Comparison of ENCODE assay signal across 17 cellular contexts in the genomic region with DNA sequence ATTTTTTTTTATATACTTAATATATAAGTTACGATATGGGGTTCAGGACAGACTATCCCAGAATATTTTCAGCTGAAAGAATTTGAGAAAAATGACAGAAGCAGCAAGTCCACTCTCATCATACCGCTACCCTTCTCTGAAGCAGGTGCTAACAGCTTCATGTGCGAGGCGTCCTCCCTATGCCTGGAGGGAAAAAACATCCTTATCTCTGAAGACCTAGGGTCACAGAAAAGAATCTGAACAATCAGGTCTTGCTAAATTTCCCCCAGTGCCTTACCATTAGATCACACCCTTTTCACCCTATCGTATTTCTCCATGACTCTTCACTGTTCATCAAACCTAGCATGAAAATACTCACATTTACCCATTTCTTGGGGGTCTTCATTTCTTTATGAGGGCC. TPM values are rescaled to one million over a fixed set of nuclear protein-coding genes. Genes with fewer than 3 reads are reported as not detected.
DNase-seq lines count a peak whose midpoint lies in the region; ATAC-seq and TF ChIP-seq lines count a peak whose summit lies in the region.
"Had no signal": no experiment of that assay in that cellular context is flagged by ENCODE, and none has a peak within 500 bp of the region (broad histone marks: within the 10 kb centered on the region; RNA-seq: fewer than 3 reads in every experiment).

No MANE protein-coding gene starts in this region.

- no peak overlapping the region for H2AK9ac ChIP-seq in IMR-90 (replicated peaks; ENCODE audit: low read depth, low read length, poor library complexity)

- no peaks in the 10 kb centered on the region for H3K27me3 Mint-ChIP-seq in chondrocyte (ENCODE audit: low read depth)
- H3K27me3 Mint-ChIP-seq: CD4-positive, CD25-positive, alpha-beta regulatory T cell had no signal

- H3K36me3 Mint-ChIP-seq in chondrocyte (ENCODE audit: low read depth), result no peaks in the 10 kb centered on the region
- H3K36me3 Mint-ChIP-seq: CD4-positive, CD25-positive, alpha-beta regulatory T cell; CD8-positive, alpha-beta memory T cell had no signal

- H2BK5ac ChIP-seq in IMR-90 (ENCODE audit: low read depth, low read length, poor library complexity, severe bottlenecking), result no peak overlapping the region

- H2BK15ac ChIP-seq in IMR-90 (ENCODE audit: low read depth, low read length), result no peak overlapping the region

- no peak for TF ChIP-seq POLR2A in IMR-90 (IDR thresholded peaks at IDR 0.05; ENCODE audit: low read depth, low read length)

- H3K4me2 ChIP-seq in IMR-90 (ENCODE audit: low read depth, low read length), result no peak overlapping the region
- H3K4me2 ChIP-seq: GM23338 had no signal

- BruUV-seq in IMR-90 (replicated peaks; lab: Mats Ljungman, UMichigan), result no TSS peak

- H4K8ac ChIP-seq in IMR-90 (ENCODE audit: low read depth in 2 of 2, low read length in 2 of 2), result no peak overlapping the region

- no peaks in the 10 kb centered on the region for H3K27me3 ChIP-seq in IMR-90 (ENCODE audit: control insufficient read depth, insufficient read depth, low read length)
- H3K27me3 ChIP-seq in neutrophil, result no peaks in the 10 kb centered on the region
- H3K27me3 ChIP-seq: BE2C had no signal

- H3K9me3 ChIP-seq in IMR-90 (ENCODE audit: control insufficient read depth, insufficient read depth, low read length), result no peaks in the 10 kb centered on the region
- H3K9me3 ChIP-seq in neutrophil, result no peaks in the 10 kb centered on the region
- H3K9me3 ChIP-seq: BE2C had no signal

- H3K9me3 Mint-ChIP-seq in chondrocyte (ENCODE audit: low read depth), result no peaks in the 10 kb centered on the region
- H3K9me3 Mint-ChIP-seq: CD8-positive, alpha-beta memory T cell; GM23338 had no signal

- H2AK5ac ChIP-seq in IMR-90 (ENCODE audit: low read depth, low read length), result peak overlapping the region; percentile 62; the same call in 1 of the 2 replicates

- H3K27ac ChIP-seq in IMR-90 (ENCODE audit: insufficient read depth, low read length), result no peak overlapping the region
- H3K27ac ChIP-seq in neutrophil, result peak overlapping the region; percentile 49

- H3K36me3 ChIP-seq in IMR-90 (ENCODE audit: control insufficient read depth, insufficient read depth, low read length) (no peaks in the 10 kb centered on the region), neutrophil (no peaks in the 10 kb centered on the region)
- H3K36me3 ChIP-seq: BE2C had no signal

- TF ChIP-seq CTCF in IMR-90 (conservative IDR thresholded peaks at IDR 0.05; ENCODE audit: low read depth, low read length) (no peak), chondrocyte (IDR thresholded peaks at IDR 0.05) (no peak), neutrophil (IDR thresholded peaks at IDR 0.05) (no peak)

- H2BK20ac ChIP-seq in IMR-90 (ENCODE audit: low read depth, low read length), result no peak overlapping the region

- dilution Hi-C loops in IMR-90 (cut with HindIII; ENCODE audit: low sequenced_read_pairs, unreplicated experiment), result no loop called here

- peaks cover 0 to 5% of the 10 kb centered on the region in 2 experiments; a peak in 1 of 4 replicates for H3K79me1 ChIP-seq in IMR-90 (ENCODE audit: low read depth in 1 of 2, low read length in 2 of 2)

- no peak for TF ChIP-seq RAD21 in IMR-90 (IDR thresholded peaks at IDR 0.05; ENCODE audit: low read length)

- no peak overlapping the region for H2AFZ ChIP-seq in IMR-90 (replicated peaks; ENCODE audit: low read length, poor library complexity)
- H2AFZ ChIP-seq: GM23338 had no signal

- CTCF ChIA-PET in IMR-90 (lab: Yijun Ruan, JAX), result no interaction called here

- no peak overlapping the region for H4K91ac ChIP-seq in IMR-90 (ENCODE audit: insufficient read depth, low read depth, low read length)

- no peak overlapping the region for H3K18ac ChIP-seq in IMR-90 (ENCODE audit: low read depth, low read length)

- intact Hi-C loops in IMR-90 (cut with micrococcal nuclease), result no loop called here

- H4K5ac ChIP-seq in IMR-90 (ENCODE audit: low read depth, low read length), result no peak overlapping the region

- WGBS in IMR-90 (ENCODE audit: extremely low coverage in 2 of 2, insufficient read length in 1 of 2), 2 experiments, result no CpG with 5 or more reads among the region's 5 CpGs

- POLR2A ChIA-PET in IMR-90 (lab: Charles Lee; ENCODE audit: unreplicated experiment), result no interaction called here

- H3K27ac Mint-ChIP-seq in chondrocyte (ENCODE audit: unreplicated experiment), result peak overlapping the region; percentile 23
- H3K27ac Mint-ChIP-seq: CD4-positive, CD25-positive, alpha-beta regulatory T cell; GM23338 had no signal

- H3K4me3 ChIP-seq in IMR-90 (ENCODE audit: insufficient read depth, low read depth, low read length) (no peak overlapping the region), neutrophil (ENCODE audit: low read depth in 1 of 2, low read length in 1 of 2) (no peak overlapping the region)
- H3K4me3 ChIP-seq: GM12878, GM23338, K562 had no signal

- H3K56ac ChIP-seq in IMR-90 (ENCODE audit: extremely low read depth, insufficient read depth, low read length), result no peak overlapping the region

- no peak overlapping the region for H3K23ac ChIP-seq in IMR-90 (ENCODE audit: low read depth, low read length)

- no peak overlapping the region for H3K4me3 Mint-ChIP-seq in chondrocyte (ENCODE audit: unreplicated experiment)
- H3K4me3 Mint-ChIP-seq: CD4-positive, CD25-positive, alpha-beta regulatory T cell; CD8-positive, alpha-beta memory T cell; GM23338 had no signal

- DNase-seq in IMR-90 (no peak), chondrocyte (ENCODE audit: low spot score) (no peak), HUDEP-2 (lab: John Stamatoyannopoulos, UW; ENCODE audit: unreplicated experiment in 76 of 76) (no peak), DMS79 treated with DMSO at 0.1 percent for 48 hours (lab: John Stamatoyannopoulos, UW) (no peak)
- DNase-seq in effector CD4-positive, alpha-beta T cell, result no peak
- DNase-seq: ACHN; BE2C; C1 segment of cervical spinal cord; CD4-positive, CD25-positive, alpha-beta regulatory T cell; CD8-positive, alpha-beta memory T cell; COR-L47; HCEC 1CT had no signal

- H3K4me1 ChIP-seq in IMR-90 (ENCODE audit: control insufficient read depth, insufficient read depth, low read length) (peaks cover 10% of the 10 kb centered on the region), neutrophil (ENCODE audit: control insufficient read depth in 1 of 2, insufficient read depth in 1 of 2, low read depth in 1 of 2, low read length in 1 of 2) (peaks cover 33 to 47% of the 10 kb centered on the region in 2 experiments)

- no peak overlapping the region for H3K9ac ChIP-seq in IMR-90 (ENCODE audit: low read depth, low read length)

- peaks cover 8% of the 10 kb centered on the region for H3K9me1 ChIP-seq in IMR-90 (ENCODE audit: insufficient read depth, low read length)

- no peaks in the 10 kb centered on the region for H4K20me1 ChIP-seq in IMR-90 (ENCODE audit: insufficient read depth, low read length)

- ATAC-seq in IMR-90 (ENCODE audit: low read depth), result no peak
- ATAC-seq in GM21447 (IDR thresholded peaks at IDR 0.05; ENCODE audit: unreplicated experiment), result no peak
- ATAC-seq: GM12878, GM23338, K562 had no signal

- H3K4me1 Mint-ChIP-seq in chondrocyte (ENCODE audit: low read depth), result peaks cover 35% of the 10 kb centered on the region

- H3K14ac ChIP-seq in IMR-90 (replicated peaks; ENCODE audit: low read depth, low read length), result no peak overlapping the region

- in situ Hi-C loops in IMR-90 (cut with MboI; ENCODE audit: low sequenced_read_pairs), result loop anchor here (10.0 to 25.0 kb wide), 2 partner anchors 584 to 783 kb away; no protein-coding TSS in a partner anchor

- 0 out of 2 replicates have a peak overlapping the region, but pooled peaks have one; percentile 15 for H2BK120ac ChIP-seq in IMR-90 (ENCODE audit: low read depth, low read length)

- H3K4ac ChIP-seq in IMR-90 (ENCODE audit: low read depth, low read length), result no peak overlapping the region

TF ChIP-seq in IMR-90, 13 proteins besides CTCF, POLR2A, EP300 and RAD21:
- TF ChIP-seq SMC3 (IDR thresholded peaks at IDR 0.05; ENCODE audit: low read depth, low read length), result no peak
- TF ChIP-seq NFE2L2 (IDR thresholded peaks at IDR 0.05; ENCODE audit: low read depth, low read length), result no peak
- TF ChIP-seq CHD1 (IDR thresholded peaks at IDR 0.05; ENCODE audit: low read depth, low read length), result no peak
- TF ChIP-seq MAFK (IDR thresholded peaks at IDR 0.05; ENCODE audit: low read depth, low read length), result no peak
- TF ChIP-seq RFX5 (IDR thresholded peaks at IDR 0.05; ENCODE audit: low read depth, low read length), result no peak
- no peak for TF ChIP-seq RCOR1 (IDR thresholded peaks at IDR 0.05; ENCODE audit: insufficient replicate concordance, low read length)
- TF ChIP-seq, protein P1, sequence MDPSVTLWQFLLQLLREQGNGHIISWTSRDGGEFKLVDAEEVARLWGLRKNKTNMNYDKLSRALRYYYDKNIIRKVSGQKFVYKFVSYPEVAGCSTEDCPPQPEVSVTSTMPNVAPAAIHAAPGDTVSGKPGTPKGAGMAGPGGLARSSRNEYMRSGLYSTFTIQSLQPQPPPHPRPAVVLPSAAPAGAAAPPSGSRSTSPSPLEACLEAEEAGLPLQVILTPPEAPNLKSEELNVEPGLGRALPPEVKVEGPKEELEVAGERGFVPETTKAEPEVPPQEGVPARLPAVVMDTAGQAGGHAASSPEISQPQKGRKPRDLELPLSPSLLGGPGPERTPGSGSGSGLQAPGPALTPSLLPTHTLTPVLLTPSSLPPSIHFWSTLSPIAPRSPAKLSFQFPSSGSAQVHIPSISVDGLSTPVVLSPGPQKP (IDR thresholded peaks at IDR 0.05; ENCODE audit: borderline replicate concordance, low read depth, low read length), result no peak
- TF ChIP-seq FOS (IDR thresholded peaks at IDR 0.05; ENCODE audit: low read depth, low read length), result no peak

RNA-seq across cellular contexts. Expression of gene CREB1, which starts 51.9 kb away (rescaled TPM):
- total RNA-seq in IMR-90 (2012; rRNA removed), result 71.9 and 94.5 TPM in 2 replicates
- 22.4 and 25.6 TPM in 2 replicates for polyA plus RNA-seq in IMR-90 (2012; rRNA removed)
- polyA plus RNA-seq in IMR-90 (2012; cell fraction: cytosol; rRNA removed), result 3.7 and 7.5 TPM in 2 replicates
- polyA plus RNA-seq in IMR-90 (2012; cell fraction: nucleus; rRNA removed; ENCODE audit: low replicate concordance), result 5.5 and 24.0 TPM in 2 replicates
- total RNA-seq in chondrocyte, result 48.3 to 62.3 TPM (median 54.2 TPM) in 3 replicates
